ENCODE assay signal across 10 cellular contexts in genomic region chr19:44582581-44583265, GRCh38. TPM values are rescaled to one million over a fixed set of nuclear protein-coding genes. Genes with fewer than 3 reads are reported as not detected.
DNase-seq lines count a peak whose midpoint lies in the region; ATAC-seq, FAIRE-seq and TF ChIP-seq lines count a peak whose summit lies in the region.
"Had no signal": no experiment of that assay in that cellular context is flagged by ENCODE, and none has a peak within 500 bp of the region (broad histone marks: within the 10 kb centered on the region; RNA-seq: fewer than 3 reads in every experiment).

No MANE protein-coding gene starts in this region.

- ATAC-seq in WTC11 (peak; percentile 93), HG02973 (IDR thresholded peaks at IDR 0.05; ENCODE audit: unreplicated experiment) (no peak)

- H3K27ac Mint-ChIP-seq in WTC11, result no peak overlapping the region
- H3K27ac Mint-ChIP-seq: activated CD4-positive, alpha-beta T cell treated with anti-CD3 and anti-CD28 coated beads, Interleukin-2, amount 10 ng/mL, durations not matched to agents 7 days and 5 days had no signal

- H3K9me3 Mint-ChIP-seq in WTC11, result peaks cover 28% of the 10 kb centered on the region

- FAIRE-seq in urothelium cell line (lab: Jason Lieb, UNC), result no peak

- H3K4me1 Mint-ChIP-seq in WTC11, result peaks cover 3% of the 10 kb centered on the region

- no peaks in the 10 kb centered on the region for H3K36me3 ChIP-seq in kidney epithelial cell (ENCODE audit: control insufficient read depth, insufficient read depth, low read length)

- H3K27me3 Mint-ChIP-seq in WTC11 (ENCODE audit: low read depth), result peaks cover 15% of the 10 kb centered on the region
- H3K27me3 Mint-ChIP-seq: activated CD4-positive, alpha-beta T cell treated with anti-CD3 and anti-CD28 coated beads, Interleukin-2, amount 10 ng/mL, durations not matched to agents 7 days and 5 days had no signal

- H3K4me3 ChIP-seq in AG09309 (ENCODE audit: control insufficient read depth, low read depth, low read length) (no peak overlapping the region), kidney epithelial cell (ENCODE audit: low read depth, low read length) (no peak overlapping the region)
- H3K4me3 ChIP-seq: lung had no signal

- no peak overlapping the region for H3K4me3 Mint-ChIP-seq in WTC11
- H3K4me3 Mint-ChIP-seq: activated CD4-positive, alpha-beta T cell treated with anti-CD3 and anti-CD28 coated beads, Interleukin-2, amount 10 ng/mL, durations not matched to agents 7 days and 5 days had no signal

- DNase-seq in AG09309 (ENCODE audit: low read depth) (no peak), H4 (ENCODE audit: low spot score) (peak; percentile 22), WTC11 (ENCODE audit: low spot score) (peak; percentile 86), kidney epithelial cell (ENCODE audit: low read depth) (no peak), amygdala (lab: John Stamatoyannopoulos, UW) (no peak), urothelium cell line (ENCODE audit: low spot score) (no peak), T1000 (lab: John Stamatoyannopoulos, UW) (no peak)
- DNase-seq: activated CD4-positive, alpha-beta T cell treated with anti-CD3 and anti-CD28 coated beads, Interleukin-2, amount 10 ng/mL, durations not matched to agents 7 days and 5 days had no signal

- peaks cover 12% of the 10 kb centered on the region for H3K36me3 Mint-ChIP-seq in WTC11

- TF ChIP-seq CTCF in AG09309 (IDR thresholded peaks at IDR 0.05; ENCODE audit: control insufficient read depth, insufficient read depth, low read depth, low read length, missing control alignments) (peak; percentile 80), WTC11 (IDR thresholded peaks at IDR 0.05) (peak; percentile 85), kidney epithelial cell (IDR thresholded peaks at IDR 0.05; ENCODE audit: insufficient read depth, low read length, poor library complexity, severe bottlenecking) (peak; percentile 52)

- CTCF ChIA-PET in WTC11 (lab: Charles Lee), result interaction anchor here (0.6 to 3.3 kb wide), 40 partner anchors 9 to 1165 kb away, joined by 3 to 79 read pairs (median 4); partner anchors contain the start of genes CBLC, CEACAM20, IGSF23 and PVR

- POLR2A ChIA-PET in WTC11 (lab: Charles Lee), result interaction anchor here (0.6 kb wide), 2 partner anchors 141 to 416 kb away, joined by 3 to 6 read pairs; no protein-coding TSS in a partner anchor

- H3K27me3 ChIP-seq in kidney epithelial cell (ENCODE audit: control insufficient read depth, insufficient read depth, low read length), result no peaks in the 10 kb centered on the region

TF ChIP-seq in WTC11, 78 proteins besides CTCF, POLR2A, EP300 and RAD21:
- no peak for TF ChIP-seq ETV6 (CRISPR knock-in tag; IDR thresholded peaks at IDR 0.05)
- TF ChIP-seq ZNF512 (CRISPR knock-in tag; IDR thresholded peaks at IDR 0.05; ENCODE audit: borderline replicate concordance), result peak; percentile 99
- 0 out of 2 replicates have a peak, but pooled peaks have one; percentile 20 for TF ChIP-seq ZNF416 (CRISPR knock-in tag; IDR thresholded peaks at IDR 0.05)
- no peak for TF ChIP-seq FOXP1 (CRISPR knock-in tag; IDR thresholded peaks at IDR 0.05; ENCODE audit: borderline replicate concordance)
- TF ChIP-seq ZNF232 (CRISPR knock-in tag; IDR thresholded peaks at IDR 0.05), result no peak
- TF ChIP-seq ATF1 (CRISPR knock-in tag; IDR thresholded peaks at IDR 0.05), result no peak
- TF ChIP-seq E2F4 (CRISPR knock-in tag; IDR thresholded peaks at IDR 0.05; ENCODE audit: borderline replicate concordance, low read depth), result no peak
- no peak for TF ChIP-seq TP53 (CRISPR knock-in tag; IDR thresholded peaks at IDR 0.05)
- no peak for TF ChIP-seq E2F1 (CRISPR knock-in tag; IDR thresholded peaks at IDR 0.05)

RNA-seq across cellular contexts. Expression of gene IGSF23, which starts 30.6 kb away (rescaled TPM):
- total RNA-seq in H4 (2014; rRNA removed; shearing (Covaris generic)), result not detected in 2 replicates
- total RNA-seq in WTC11 (2021), result not detected in 3 replicates
- 0.13 TPM in 1 of 2 replicates, not detected in the other for total RNA-seq in kidney epithelial cell
- total RNA-seq: activated CD4-positive, alpha-beta T cell treated with anti-CD3 and anti-CD28 coated beads, Interleukin-2, amount 10 ng/mL, durations not matched to agents 7 days and 5 days; lung had no signal

RNA-seq across cellular contexts. Expression of gene CEACAM20, which starts 53.2 kb away (rescaled TPM):
- not detected in 2 replicates for total RNA-seq in H4 (2014; rRNA removed; shearing (Covaris generic))
- not detected in 3 replicates for total RNA-seq in WTC11 (2021)
- not detected in 2 replicates for total RNA-seq in kidney epithelial cell
- total RNA-seq: activated CD4-positive, alpha-beta T cell treated with anti-CD3 and anti-CD28 coated beads, Interleukin-2, amount 10 ng/mL, durations not matched to agents 7 days and 5 days; lung had no signal

Comparison
In these comparisons a context has a peak if more than half of its experiments do, and no peak if none do; other contexts are left out.
1. DNase-seq: peak in H4 (single experiment) and WTC11 (single experiment); none in AG09309 (single experiment), kidney epithelial cell (single experiment), amygdala (0 of 56), urothelium cell line (single experiment) and T1000 (single experiment).
2. Peak in every context shown above with its lines, with median percentiles within 50 percentile points of each other: CTCF ChIP-seq.